Comparison of ENCODE assay signal across 1 cellular context in the genomic region with DNA sequence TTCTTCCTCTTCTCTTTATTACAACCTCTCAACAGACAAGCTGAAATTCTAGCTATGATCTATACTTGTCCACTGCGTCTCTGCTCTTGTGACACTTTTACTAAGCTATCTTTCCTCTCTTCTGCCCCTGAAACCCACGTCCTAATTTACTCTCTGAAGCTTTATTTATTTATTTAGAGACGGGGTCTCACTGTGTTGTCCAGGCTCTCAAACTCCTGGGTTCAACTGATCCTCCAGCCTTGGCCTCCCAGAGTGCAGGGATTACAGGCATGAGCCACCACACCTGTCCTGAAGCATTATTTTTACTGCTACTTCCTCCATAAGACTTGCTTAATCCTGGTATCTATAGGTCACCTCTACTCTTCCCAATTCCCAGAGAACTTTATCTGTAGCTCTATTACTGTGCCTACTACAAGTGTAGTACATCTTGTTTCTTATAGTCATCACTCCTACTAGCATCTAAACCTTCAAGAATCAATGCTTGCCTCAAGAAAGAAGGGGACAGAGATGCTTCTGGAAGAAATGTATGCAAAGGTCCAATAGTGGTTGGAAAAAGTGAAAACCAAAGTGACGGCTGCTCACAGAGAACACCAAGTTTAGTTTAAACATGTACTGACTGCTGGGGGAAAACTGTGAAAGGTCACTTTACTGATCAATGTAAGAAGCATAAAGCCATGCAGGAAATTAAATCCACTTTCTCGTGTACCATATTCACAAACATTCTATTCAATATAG.
TF ChIP-seq lines count a peak whose summit lies in the region.

No MANE protein-coding gene starts in this region.

TF ChIP-seq in K562, 482 proteins besides CTCF, POLR2A, EP300 and RAD21:
- TF ChIP-seq ZNF143 (CRISPR knock-in tag; IDR thresholded peaks at IDR 0.05) (no peak), ELF1 (tag; IDR thresholded peaks at IDR 0.05) (0 out of 2 replicates have a peak, but pooled peaks have one; percentile 10)
